Comparison of ENCODE assay signal across 27 cellular contexts in genomic region chr16:11193494-11193893, GRCh38.
"Had no signal": no experiment of that assay in that cellular context is flagged by ENCODE, and none has a peak within 500 bp of the region (broad histone marks: within the 10 kb centered on the region; RNA-seq: fewer than 3 reads in every experiment).

No MANE protein-coding gene starts in this region.

- H3K36me3 ChIP-seq: ascending aorta, cardiac muscle cell, colonic mucosa, gastroesophageal sphincter, neural progenitor cell, right atrium auricular region, uterus had no signal

- H3K27me3 ChIP-seq: ascending aorta, cardiac muscle cell, colonic mucosa, dorsolateral prefrontal cortex, gastroesophageal sphincter, hepatocyte, neural progenitor cell, right atrium auricular region, uterus had no signal

- H3K27ac ChIP-seq: ascending aorta, cardiac muscle cell, colonic mucosa, dorsolateral prefrontal cortex, gastroesophageal sphincter, hepatocyte, neural progenitor cell, right atrium auricular region, SK-N-MC, uterus, VCaP had no signal

- H3K9me3 Mint-ChIP-seq: activated naive CD4-positive, alpha-beta T cell treated with anti-CD3 and anti-CD28 coated beads, Interleukin-2, amount 10 ng/mL, durations not matched to agents 7 days and 5 days; activated naive CD8-positive, alpha-beta T cell treated with anti-CD3 and anti-CD28 coated beads, Interleukin-2, amount 10 ng/mL, durations not matched to agents 7 days and 5 days; activated T-cell treated with anti-CD3 and anti-CD28 coated beads, Interleukin-2, amount 50 U/mL, for 72 hours; brain; naive B cell; neural progenitor cell; stimulated activated naive CD8-positive, alpha-beta T cell treated with anti-CD3 and anti-CD28 coated beads, Interleukin-15, amount 100 ng/mL, for 72 hours; type B pancreatic cell had no signal

- H3K4me1 Mint-ChIP-seq: brain, neural progenitor cell had no signal

- H3K27me3 Mint-ChIP-seq: activated naive CD8-positive, alpha-beta T cell treated with anti-CD3 and anti-CD28 coated beads, Interleukin-2, amount 10 ng/mL, durations not matched to agents 7 days and 5 days; brain; stimulated activated naive CD8-positive, alpha-beta T cell treated with anti-CD3 and anti-CD28 coated beads, Interleukin-15, amount 100 ng/mL, for 72 hours had no signal

- H3K36me3 Mint-ChIP-seq: brain, neural progenitor cell had no signal

- H3K27ac Mint-ChIP-seq: activated naive CD4-positive, alpha-beta T cell treated with anti-CD3 and anti-CD28 coated beads, Interleukin-2, amount 10 ng/mL, durations not matched to agents 7 days and 5 days; activated naive CD8-positive, alpha-beta T cell treated with anti-CD3 and anti-CD28 coated beads, Interleukin-2, amount 10 ng/mL, durations not matched to agents 7 days and 5 days; activated T-cell treated with anti-CD3 and anti-CD28 coated beads, Interleukin-2, amount 50 U/mL, for 72 hours; brain; neural progenitor cell; type B pancreatic cell had no signal

- DNase-seq: activated CD4-positive, alpha-beta T cell treated with anti-CD3 and anti-CD28 coated beads, Interleukin-2, amount 50 U/mL, for 1 hour; activated gamma-delta T cell; activated naive CD4-positive, alpha-beta T cell treated with anti-CD3 and anti-CD28 coated beads, Interleukin-2, amount 10 ng/mL, durations not matched to agents 7 days and 5 days; activated naive CD8-positive, alpha-beta T cell treated with anti-CD3 and anti-CD28 coated beads, Interleukin-2, amount 10 ng/mL, durations not matched to agents 7 days and 5 days; activated T-cell treated with anti-CD3 and anti-CD28 coated beads for 4 hours; activated T-cell treated with anti-CD3 and anti-CD28 coated beads, Interleukin-2, amount 50 U/mL, for 72 hours; cerebellar nuclear complex; colonic mucosa; dorsolateral prefrontal cortex; islet precursor cell; left ventricle myocardium superior; naive B cell; stimulated activated CD4-positive, alpha-beta T cell treated with anti-CD3 and anti-CD28 coated beads, Interleukin-15, amount 100 ng/mL, for 24 hours; stimulated activated CD4-positive, alpha-beta T cell treated with anti-CD3 and anti-CD28 coated beads, Interleukin-2, amount 100 ng/mL, for 24 hours; stimulated activated naive CD8-positive, alpha-beta T cell treated with anti-CD3 and anti-CD28 coated beads, Interleukin-15, amount 100 ng/mL, for 72 hours; substantia nigra; uterus had no signal

- H3K9me3 ChIP-seq: ascending aorta, colonic mucosa, gastroesophageal sphincter, right atrium auricular region, uterus had no signal

- H3K4me3 ChIP-seq: ascending aorta, cardiac muscle cell, colonic mucosa, dorsolateral prefrontal cortex, gastroesophageal sphincter, hepatocyte, neural progenitor cell, right atrium auricular region, SK-N-MC, uterus had no signal

- H3K4me3 Mint-ChIP-seq: activated naive CD4-positive, alpha-beta T cell treated with anti-CD3 and anti-CD28 coated beads, Interleukin-2, amount 10 ng/mL, durations not matched to agents 7 days and 5 days; activated naive CD8-positive, alpha-beta T cell treated with anti-CD3 and anti-CD28 coated beads, Interleukin-2, amount 10 ng/mL, durations not matched to agents 7 days and 5 days; activated T-cell treated with anti-CD3 and anti-CD28 coated beads, Interleukin-2, amount 50 U/mL, for 72 hours; brain; naive B cell; neural progenitor cell; stimulated activated naive CD8-positive, alpha-beta T cell treated with anti-CD3 and anti-CD28 coated beads, Interleukin-15, amount 100 ng/mL, for 72 hours; type B pancreatic cell had no signal

- ATAC-seq: activated T-cell treated with anti-CD3 and anti-CD28 coated beads, Interleukin-2, amount 50 U/mL, for 72 hours; gastroesophageal sphincter; left ventricle myocardium superior; stimulated activated naive CD8-positive, alpha-beta T cell treated with anti-CD3 and anti-CD28 coated beads, Interleukin-15, amount 100 ng/mL, for 72 hours had no signal

- H3K4me1 ChIP-seq: colonic mucosa, gastroesophageal sphincter, neural progenitor cell, right atrium auricular region, uterus had no signal
